Comparison of ENCODE assay signal across 17 cellular contexts in genomic region chr2:183665976-183666375, GRCh38.
DNase-seq lines count a peak whose midpoint lies in the region; ATAC-seq and TF ChIP-seq lines count a peak whose summit lies in the region.
"Had no signal": no experiment of that assay in that cellular context is flagged by ENCODE, and none has a peak within 500 bp of the region (broad histone marks: within the 10 kb centered on the region; RNA-seq: fewer than 3 reads in every experiment).

No MANE protein-coding gene starts in this region.

- no peak for TF ChIP-seq CTCF in fibroblast of lung (conservative IDR thresholded peaks at IDR 0.05 in 1 of 2, IDR thresholded peaks at IDR 0.05 in 1 of 2; ENCODE audit: low read depth in 1 of 2, low read length in 2 of 2)

- H3K4me2 ChIP-seq in fibroblast of lung (ENCODE audit: extremely low read depth, insufficient read depth, low read length), result no peak overlapping the region

- H3K79me2 ChIP-seq in fibroblast of lung (ENCODE audit: control insufficient read depth, insufficient read depth, low read length), result no peaks in the 10 kb centered on the region

- H4K20me1 ChIP-seq in fibroblast of lung (ENCODE audit: control insufficient read depth, extremely low read depth, insufficient read depth, low read length), result no peaks in the 10 kb centered on the region

- H3K4me3 ChIP-seq in fibroblast of lung (replicated peaks in 1 of 4; ENCODE audit: control extremely low read depth in 1 of 4, insufficient read depth in 1 of 4, low read depth in 3 of 4, low read length in 4 of 4), result no peak overlapping the region

- peak; percentile 53 for DNase-seq in HCEC 1CT
- DNase-seq in NCI-H748 treated with DMSO at 0.1 percent for 48 hours (lab: John Stamatoyannopoulos, UW), result peak; percentile 66
- peak; percentile 1 to 69 for DNase-seq in fibroblast of lung (ENCODE audit: low read depth in 2 of 2)
- peak; percentile 14 for DNase-seq in renal cortical epithelial cell (ENCODE audit: low read depth)
- no peak for DNase-seq in hypothalamus (lab: John Stamatoyannopoulos, UW)
- DNase-seq in NCI-H2107 treated with DMSO at 0.1 percent for 48 hours (lab: John Stamatoyannopoulos, UW; ENCODE audit: unreplicated experiment), result no peak
- DNase-seq in central memory CD4-positive, alpha-beta T cell, result no peak
- DNase-seq: activated CD8-positive, alpha-beta T cell treated with anti-CD3 and anti-CD28 coated beads, Interleukin-2, amount 10 ng/mL, durations not matched to agents 7 days and 5 days; GDM1; GOT3; islet precursor cell; NCI-H526 treated with DMSO at 0.1 percent for 48 hours; Right ventricle myocardium superior; stimulated activated CD4-positive, alpha-beta T cell treated with anti-CD3 and anti-CD28 coated beads, Interleukin-4, amount 100 ng/mL, for 1 hour had no signal

- ATAC-seq in GM18909 (IDR thresholded peaks at IDR 0.05; ENCODE audit: poor library complexity, unreplicated experiment), result no peak
- ATAC-seq: activated CD8-positive, alpha-beta T cell treated with anti-CD3 and anti-CD28 coated beads, Interleukin-2, amount 10 ng/mL, durations not matched to agents 7 days and 5 days; stimulated activated memory B cell treated with anti-CD40 and anti-IgM and Interleukin-4, amounts not matched to agents 10 μg/mL and 1 μg/mL and 100 μg/mL, for 72 hours had no signal

- no peaks in the 10 kb centered on the region for H3K27me3 ChIP-seq in fibroblast of lung (ENCODE audit: control insufficient read depth, insufficient read depth, low read length)

- no peaks in the 10 kb centered on the region for H3K36me3 ChIP-seq in fibroblast of lung (ENCODE audit: control insufficient read depth, insufficient read depth, low read length)

- no peak overlapping the region for H2AFZ ChIP-seq in fibroblast of lung (ENCODE audit: low read length)

- no peak overlapping the region for H3K9ac ChIP-seq in fibroblast of lung (ENCODE audit: insufficient read depth, low read length)

- no peak overlapping the region for H3K27ac ChIP-seq in fibroblast of lung (ENCODE audit: insufficient read depth, low read length)
- H3K27ac ChIP-seq: C4-2B had no signal

- no peaks in the 10 kb centered on the region for H3K9me3 ChIP-seq in fibroblast of lung (ENCODE audit: control insufficient read depth, insufficient read depth, low read depth, low read length)

- H3K4me1 ChIP-seq in fibroblast of lung (ENCODE audit: control insufficient read depth, extremely low read depth, insufficient read depth, low read length), result peaks cover 2% of the 10 kb centered on the region

Comparison
In these comparisons a context has a peak if more than half of its experiments do, and no peak if none do; other contexts are left out.
1. DNase-seq: peak in HCEC 1CT (single experiment), NCI-H748 treated with DMSO at 0.1 percent for 48 hours (single experiment), fibroblast of lung (2 of 2) and renal cortical epithelial cell (single experiment); none in hypothalamus (0 of 51), NCI-H2107 treated with DMSO at 0.1 percent for 48 hours (single experiment) and central memory CD4-positive, alpha-beta T cell (single experiment).